Comparison of ENCODE assay signal across 8 cellular contexts in genomic region chr1:214280386-214281029, GRCh38. TPM values are rescaled to one million over a fixed set of nuclear protein-coding genes. Genes with fewer than 3 reads are reported as not detected.
DNase-seq lines count a peak whose midpoint lies in the region; ATAC-seq and TF ChIP-seq lines count a peak whose summit lies in the region.

No MANE protein-coding gene starts in this region.

- H3K27ac Mint-ChIP-seq in stimulated activated naive CD8-positive, alpha-beta T cell treated with anti-CD3 and anti-CD28 coated beads, Interleukin-15, Interleukin-2, amounts not matched to agents 100 ng/mL and 50 ng/mL, for 24 hours: peak overlapping the region; percentile 52

- 0 to 1% methylated on average over 28 of the region's 44 CpGs for WGBS in lower leg skin, 2 donors

- H3K27me3 Mint-ChIP-seq in stimulated activated naive CD8-positive, alpha-beta T cell treated with anti-CD3 and anti-CD28 coated beads, Interleukin-15, Interleukin-2, amounts not matched to agents 100 ng/mL and 50 ng/mL, for 24 hours: no peaks in the 10 kb centered on the region

- peaks cover 6% of the 10 kb centered on the region for H3K9me3 Mint-ChIP-seq in stimulated activated naive CD8-positive, alpha-beta T cell treated with anti-CD3 and anti-CD28 coated beads, Interleukin-15, Interleukin-2, amounts not matched to agents 100 ng/mL and 50 ng/mL, for 24 hours

- H3K4me1 Mint-ChIP-seq in stimulated activated naive CD8-positive, alpha-beta T cell treated with anti-CD3 and anti-CD28 coated beads, Interleukin-15, Interleukin-2, amounts not matched to agents 100 ng/mL and 50 ng/mL, for 24 hours (ENCODE audit: low read depth): peaks cover 37% of the 10 kb centered on the region

- peaks cover 7% of the 10 kb centered on the region; the same call in 1 of the 2 replicates for H3K36me3 ChIP-seq in SJSA1

- no peak for TF ChIP-seq POLR2A in lower leg skin (IDR thresholded peaks at IDR 0.05)

- H3K4me3 ChIP-seq in SJSA1 (peak overlapping the region; percentile 98), coronary artery (peak overlapping the region; percentile 94), lower leg skin (ENCODE audit: low read depth, poor library complexity, severe bottlenecking) (peak overlapping the region; percentile 95)

- no peaks in the 10 kb centered on the region for H3K36me3 Mint-ChIP-seq in stimulated activated naive CD8-positive, alpha-beta T cell treated with anti-CD3 and anti-CD28 coated beads, Interleukin-15, Interleukin-2, amounts not matched to agents 100 ng/mL and 50 ng/mL, for 24 hours (ENCODE audit: low read depth)

- peak overlapping the region; percentile 96 for H3K27ac ChIP-seq in SJSA1
- H3K27ac ChIP-seq in coronary artery: peak overlapping the region; percentile 70 to 91

- ATAC-seq in GM21526 (IDR thresholded peaks at IDR 0.05; ENCODE audit: low FRiP score, unreplicated experiment): peak; percentile 57

- DNase-seq in NCI-H2029 treated with DMSO at 0.1 percent for 48 hours (lab: John Stamatoyannopoulos, UW) (peak; percentile 22), NCI-H2029 (lab: John Stamatoyannopoulos, UW) (no peak), HPDE6-E6E7 (ENCODE audit: extremely low spot score) (peak; percentile 19), SJSA1 (ENCODE audit: low read depth in 1 of 2, low spot score in 2 of 2) (peak; percentile 62 to 71), coronary artery (ENCODE audit: low spot score) (no peak), lower leg skin (ENCODE audit: low spot score in 2 of 2) (peak; percentile 24 to 88)

- intact Hi-C loops in lower leg skin (cut with DNase I; ENCODE audit: low total_unique reads): no loop called here

- H3K9me3 ChIP-seq in SJSA1 (replicated peaks): no peaks in the 10 kb centered on the region

- peak overlapping the region; percentile 84 for H3K4me3 Mint-ChIP-seq in stimulated activated naive CD8-positive, alpha-beta T cell treated with anti-CD3 and anti-CD28 coated beads, Interleukin-15, Interleukin-2, amounts not matched to agents 100 ng/mL and 50 ng/mL, for 24 hours

- peaks cover 13% of the 10 kb centered on the region for H3K4me1 ChIP-seq in SJSA1 (replicated peaks)

- no peaks in the 10 kb centered on the region for H3K27me3 ChIP-seq in SJSA1 (replicated peaks)

- no peak for TF ChIP-seq CTCF in coronary artery (IDR thresholded peaks at IDR 0.05)
- TF ChIP-seq CTCF in lower leg skin (IDR thresholded peaks at IDR 0.05): no peak

RNA-seq across cellular contexts. Expression of gene SMYD2, which starts 0.5 kb away (rescaled TPM):
- total RNA-seq in SJSA1 (2014; rRNA removed; shearing (Covaris generic)): 69.5 and 77.1 TPM in 2 replicates
- 10 to 100 TPM; 17.1 to 30.0 (median 26.2) TPM for total RNA-seq in lower leg skin

Comparison
In these comparisons a context has a peak if more than half of its experiments do, and no peak if none do; other contexts are left out.
1. DNase-seq: peak in NCI-H2029 treated with DMSO at 0.1 percent for 48 hours (single experiment), HPDE6-E6E7 (single experiment), SJSA1 (2 of 2) and lower leg skin (2 of 2); none in NCI-H2029 (single experiment) and coronary artery (single experiment).
2. Peak in every context shown above with its lines, with median percentiles within 50 percentile points of each other: H3K4me3 ChIP-seq.